Comparison of ENCODE assay signal across 1 cellular context in the genomic region with DNA sequence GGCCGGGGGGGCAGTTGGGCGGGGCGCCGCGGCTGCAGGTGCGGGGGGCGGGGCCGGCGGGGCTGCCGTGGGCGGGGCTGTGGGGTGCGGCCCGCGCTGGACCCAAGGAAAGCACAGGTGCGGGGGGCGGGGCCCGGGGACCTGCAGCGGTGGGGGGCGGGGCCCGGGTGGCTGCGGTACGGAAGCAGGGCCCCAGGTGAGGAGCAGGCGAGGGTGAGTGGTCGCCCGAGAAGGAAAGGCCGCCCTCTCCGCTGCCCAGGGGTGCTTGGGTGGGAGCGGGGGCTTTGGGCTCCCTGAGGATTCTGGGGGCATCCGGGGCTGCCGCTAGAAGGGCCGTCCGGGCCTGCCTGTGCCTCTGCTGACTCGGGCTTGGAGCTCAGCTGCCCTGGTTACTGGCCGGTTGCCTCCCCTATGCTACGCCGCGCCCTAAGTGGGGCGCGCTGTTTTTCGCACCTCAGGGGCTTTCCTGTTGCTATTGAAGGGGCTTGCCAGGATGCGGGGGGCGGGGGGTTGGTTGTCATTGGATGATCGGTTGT.
TF ChIP-seq lines count a peak whose summit lies in the region.

No MANE protein-coding gene starts in this region.

TF ChIP-seq in IMR-90, 13 proteins besides CTCF, POLR2A, EP300 and RAD21 (continued from another document):
- TF ChIP-seq CHD1 (IDR thresholded peaks at IDR 0.05; ENCODE audit: low read depth, low read length), result no peak
TF ChIP-seq in IMR-90: peak in this region for 0.
